In the genomic region with DNA sequence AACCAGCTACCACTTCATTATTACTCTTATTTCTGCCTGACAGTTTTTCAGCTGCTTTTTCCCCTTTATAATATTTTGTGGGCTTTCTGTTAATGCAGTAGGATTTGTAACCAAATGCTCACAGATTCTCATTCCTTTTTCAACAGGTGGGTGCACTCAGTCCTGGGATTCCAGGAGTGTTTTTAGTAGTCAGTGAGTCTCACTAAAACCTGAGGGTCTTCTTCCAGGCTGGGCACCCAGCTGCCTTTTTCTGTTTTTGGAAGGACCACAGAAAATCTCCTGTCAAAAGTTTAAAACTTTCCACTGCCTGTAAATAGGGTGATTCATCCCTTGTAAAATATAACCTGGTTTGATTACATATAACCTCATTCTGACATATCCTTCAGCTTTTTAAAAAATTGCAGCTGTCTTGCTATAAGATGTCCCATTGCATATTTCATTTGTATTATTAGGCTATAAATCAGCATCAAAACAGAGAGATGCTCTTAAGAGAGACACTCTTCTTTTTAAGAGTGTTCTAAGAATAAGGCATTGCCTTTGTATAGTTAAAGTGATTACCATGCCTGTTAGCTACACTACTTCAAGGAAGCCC, we compare ENCODE assay signal across 29 cellular contexts. TPM values are rescaled to one million over a fixed set of nuclear protein-coding genes. Genes with fewer than 3 reads are reported as not detected.
DNase-seq lines count a peak whose midpoint lies in the region; ATAC-seq and TF ChIP-seq lines count a peak whose summit lies in the region.
"Had no signal": no experiment of that assay in that cellular context is flagged by ENCODE, and none has a peak within 500 bp of the region (broad histone marks: within the 10 kb centered on the region; RNA-seq: fewer than 3 reads in every experiment).

No MANE protein-coding gene starts in this region.

- no peaks in the 10 kb centered on the region for H3K27me3 ChIP-seq in body of pancreas
- H3K27me3 ChIP-seq: BE2C had no signal

- DNase-seq in HCEC 1CT (peak; percentile 19), M059J (ENCODE audit: low read depth) (peak; percentile 22), fibroblast of villous mesenchyme (ENCODE audit: low read depth) (peak; percentile 59), body of pancreas (no peak), NAMALWA (ENCODE audit: low spot score) (no peak)
- DNase-seq: ACHN; BE2C; Calu3; DMS153; DND-41; H9; MV-4-11; NCI-H1105 treated with DMSO at 0.1 percent for 48 hours; NCI-H146; NCI-H1930; NCI-H2107; NCI-H446 treated with DMSO at 0.1 percent for 48 hours; NCI-H526; NCI-H82; NK-92 treated with Interleukin-12 subunit alpha and Interleukin-12 subunit beta, amount 100 ng/mL, for 24 hours; PC-9; SHP77; T-helper 17 cell had no signal

- no peaks in the 10 kb centered on the region for H3K9me3 ChIP-seq in body of pancreas
- H3K9me3 ChIP-seq: BE2C had no signal

- TF ChIP-seq POLR2A in body of pancreas (IDR thresholded peaks at IDR 0.05): no peak

- intact Hi-C loops in body of pancreas (cut with DNase I): no loop called here

- H3K27ac ChIP-seq in body of pancreas: no peak overlapping the region
- H3K27ac ChIP-seq: HL-60, PC-9, RWPE1, SK-N-MC had no signal

- ATAC-seq in body of pancreas: no peak
- no peak for ATAC-seq in GM21723 (IDR thresholded peaks at IDR 0.05; ENCODE audit: unreplicated experiment)
- ATAC-seq in HG02884 (IDR thresholded peaks at IDR 0.05; ENCODE audit: unreplicated experiment): no peak
- ATAC-seq: GM23338, T-helper 17 cell had no signal

- TF ChIP-seq CTCF in fibroblast of villous mesenchyme (IDR thresholded peaks at IDR 0.05; ENCODE audit: insufficient read depth, low read depth, low read length): no peak
- TF ChIP-seq CTCF in body of pancreas (IDR thresholded peaks at IDR 0.05): no peak

- H3K4me1 ChIP-seq in body of pancreas: peaks cover 8% of the 10 kb centered on the region

- no peak overlapping the region for H3K4me3 ChIP-seq in fibroblast of villous mesenchyme (ENCODE audit: low read depth, low read length)
- H3K4me3 ChIP-seq in body of pancreas: no peak overlapping the region
- H3K4me3 ChIP-seq: GM23338, PC-9, SK-N-MC had no signal

- no peaks in the 10 kb centered on the region for H3K36me3 ChIP-seq in body of pancreas (replicated peaks in 1 of 2; ENCODE audit: insufficient read depth in 1 of 2, low read depth in 2 of 2)
- H3K36me3 ChIP-seq: BE2C had no signal

RNA-seq across cellular contexts. Expression of a gene that starts 16.8 kb away (rescaled TPM):
- 18.0 and 24.5 TPM in 2 replicates for total RNA-seq in M059J (2014; rRNA removed; shearing (Covaris generic))
- total RNA-seq in fibroblast of villous mesenchyme (58.9 and 72.1 TPM in 2 replicates), body of pancreas (10 to 100 TPM; 41.5 to 55.4 TPM)

RNA-seq across cellular contexts. Expression of a gene that starts 55.7 kb away (rescaled TPM):
- 54.5 and 77.8 TPM in 2 replicates for total RNA-seq in M059J (2014; rRNA removed; shearing (Covaris generic))
- 39.0 and 66.5 TPM in 2 replicates for total RNA-seq in fibroblast of villous mesenchyme
- total RNA-seq in body of pancreas: 10 to 100 TPM; 22.7 to 29.1 TPM

Comparison
In these comparisons a context has a peak if more than half of its experiments do, and no peak if none do; other contexts are left out.
1. DNase-seq: peak in HCEC 1CT (single experiment), M059J (single experiment) and fibroblast of villous mesenchyme (single experiment); none in body of pancreas (0 of 4) and NAMALWA (single experiment).